Comparison of ENCODE assay signal across 28 cellular contexts in the genomic region with DNA sequence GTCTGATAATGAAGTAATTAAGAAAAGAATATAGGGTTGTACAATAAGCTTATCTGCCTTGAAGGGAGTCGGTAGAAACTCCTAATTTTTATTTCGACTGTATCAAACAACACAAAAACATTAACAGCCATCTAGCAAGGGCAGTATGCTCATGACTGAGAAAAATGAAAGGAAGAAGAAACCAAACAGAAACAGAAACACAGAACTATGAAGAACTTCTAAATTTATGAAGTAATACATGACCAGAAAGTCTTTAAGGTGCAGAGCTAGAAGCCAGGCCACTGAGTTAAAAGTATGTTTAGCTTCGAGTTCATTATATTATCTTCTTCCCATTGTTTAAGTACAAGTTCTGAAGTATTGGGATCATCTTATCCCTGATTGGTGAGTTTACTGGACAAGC.
"Had no signal": no experiment of that assay in that cellular context is flagged by ENCODE, and none has a peak within 500 bp of the region (broad histone marks: within the 10 kb centered on the region; RNA-seq: fewer than 3 reads in every experiment).

No MANE protein-coding gene starts in this region.

- H3K36me3 ChIP-seq: esophagus muscularis mucosa, gastroesophageal sphincter, heart left ventricle, left lung, prostate gland, right atrium auricular region, suprapubic skin, transverse colon, upper lobe of right lung, uterus had no signal

- H3K4me1 Mint-ChIP-seq: naive thymus-derived CD4-positive, alpha-beta T cell; stimulated activated naive CD8-positive, alpha-beta T cell treated with anti-CD3 and anti-CD28 coated beads, Interleukin-15, amount 100 ng/mL, for 72 hours had no signal

- H3K27ac ChIP-seq: esophagus muscularis mucosa, foreskin keratinocyte, gastroesophageal sphincter, heart left ventricle, hepatocyte, left lung, prostate gland, right atrium auricular region, suprapubic skin, transverse colon, upper lobe of right lung, uterus had no signal

- H3K79me2 ChIP-seq: hepatocyte had no signal

- H3K27ac Mint-ChIP-seq: dendritic cell treated with granulocyte-macrophage colony-stimulating factor and Interleukin-4, amounts not matched to agents 40 ng/mL and 50 ng/mL, for 4 days; naive thymus-derived CD4-positive, alpha-beta T cell; nephron; stimulated activated naive CD8-positive, alpha-beta T cell treated with anti-CD3 and anti-CD28 coated beads, Interleukin-15, amount 100 ng/mL, for 72 hours had no signal

- ATAC-seq: foreskin keratinocyte; gastroesophageal sphincter; heart left ventricle; left cardiac atrium; left lung; naive thymus-derived CD4-positive, alpha-beta T cell; sciatic nerve; stimulated activated naive CD8-positive, alpha-beta T cell treated with anti-CD3 and anti-CD28 coated beads, Interleukin-15, amount 100 ng/mL, for 72 hours; upper lobe of right lung had no signal

- H3K4me1 ChIP-seq: esophagus muscularis mucosa, foreskin keratinocyte, gastroesophageal sphincter, heart left ventricle, left lung, prostate gland, right atrium auricular region, suprapubic skin, transverse colon, upper lobe of right lung, uterus had no signal

- H3K27me3 ChIP-seq: esophagus muscularis mucosa, foreskin keratinocyte, gastroesophageal sphincter, heart left ventricle, hepatocyte, left lung, right atrium auricular region, suprapubic skin, transverse colon, upper lobe of right lung, uterus had no signal

- H3K9me3 ChIP-seq: esophagus muscularis mucosa, gastroesophageal sphincter, heart left ventricle, left lung, prostate gland, right atrium auricular region, suprapubic skin, transverse colon, upper lobe of right lung, uterus had no signal

- H3K36me3 Mint-ChIP-seq: naive thymus-derived CD4-positive, alpha-beta T cell had no signal

- H3K4me3 Mint-ChIP-seq: dendritic cell treated with granulocyte-macrophage colony-stimulating factor and Interleukin-4, amounts not matched to agents 40 ng/mL and 50 ng/mL, for 4 days; naive thymus-derived CD4-positive, alpha-beta T cell; nephron; stimulated activated naive CD8-positive, alpha-beta T cell treated with anti-CD3 and anti-CD28 coated beads, Interleukin-15, amount 100 ng/mL, for 72 hours had no signal

- H3K4me3 ChIP-seq: esophagus muscularis mucosa, gastroesophageal sphincter, heart left ventricle, hepatocyte, left lung, prostate gland, right atrium auricular region, smooth muscle cell, suprapubic skin, transverse colon, upper lobe of right lung, uterus had no signal

- H3K9me3 Mint-ChIP-seq: dendritic cell treated with granulocyte-macrophage colony-stimulating factor and Interleukin-4, amounts not matched to agents 40 ng/mL and 50 ng/mL, for 4 days; naive thymus-derived CD4-positive, alpha-beta T cell; nephron had no signal

- H3K4me2 ChIP-seq: hepatocyte, smooth muscle cell had no signal

- H3K27me3 Mint-ChIP-seq: dendritic cell treated with granulocyte-macrophage colony-stimulating factor and Interleukin-4, amounts not matched to agents 40 ng/mL and 50 ng/mL, for 4 days; naive thymus-derived CD4-positive, alpha-beta T cell; stimulated activated naive CD8-positive, alpha-beta T cell treated with anti-CD3 and anti-CD28 coated beads, Interleukin-15, amount 100 ng/mL, for 72 hours had no signal

- DNase-seq: effector CD8-positive, alpha-beta T cell; foreskin keratinocyte; heart left ventricle; left cardiac atrium; left lung; mesenchymal stem cell; midbrain; naive thymus-derived CD4-positive, alpha-beta T cell; nucleus accumbens; stimulated activated CD4-positive, alpha-beta T cell treated with anti-CD3 and anti-CD28 coated beads, Interleukin-12 subunit alpha, Interleukin-12 subunit beta, amount 100 ng/mL, for 4 hours; stimulated activated CD4-positive, alpha-beta T cell treated with anti-CD3 and anti-CD28 coated beads, Interleukin-1b, Interleukin-23, amount 100 ng/mL, for 48 hours; stimulated activated CD4-positive, alpha-beta T cell treated with anti-CD3 and anti-CD28 coated beads, Interleukin-4, amount 100 ng/mL, for 1 hour; stimulated activated CD8-positive, alpha-beta memory T cell treated with anti-CD3 and anti-CD28 coated beads, Interleukin-4, amount 100 ng/mL, for 48 hours; stimulated activated naive CD4-positive, alpha-beta T cell; stimulated activated naive CD8-positive, alpha-beta T cell treated with anti-CD3 and anti-CD28 coated beads, Interleukin-15, amount 100 ng/mL, for 72 hours; transverse colon; upper lobe of right lung; uterus had no signal
